Comparison of ENCODE assay signal across 34 cellular contexts in genomic region chr18:75081486-75081885, GRCh38.
"Had no signal": no experiment of that assay in that cellular context is flagged by ENCODE, and none has a peak within 500 bp of the region (broad histone marks: within the 10 kb centered on the region; RNA-seq: fewer than 3 reads in every experiment).

No MANE protein-coding gene starts in this region.

- H3K27me3 ChIP-seq: adrenal gland, body of pancreas, brain microvascular endothelial cell, breast epithelium had no signal

- DNase-seq: activated CD4-positive, alpha-beta T cell treated with anti-CD3 and anti-CD28 coated beads for 1 hour; activated CD4-positive, alpha-beta T cell treated with anti-CD3 and anti-CD28 coated beads for 36 hours; activated CD4-positive, alpha-beta T cell treated with anti-CD3 and anti-CD28 coated beads for 48 hours; activated CD4-positive, alpha-beta T cell treated with anti-CD3 and anti-CD28 coated beads, Interleukin-2, amount 10 ng/mL, durations not matched to agents 7 days and 5 days; activated CD4-positive, alpha-beta T cell treated with anti-CD3 and anti-CD28 coated beads, Interleukin-2, amount 50 U/mL, for 48 hours; activated CD4-positive, CD25-positive, alpha-beta regulatory T cell; activated CD8-positive, alpha-beta T cell treated with anti-CD3 and anti-CD28 coated beads for 36 hours; activated gamma-delta T cell treated with Interleukin-2 at 50 U/mL for 16 hours; activated naive CD4-positive, alpha-beta T cell; activated naive CD4-positive, alpha-beta T cell treated with anti-CD3 and anti-CD28 coated beads for 36 hours; activated naive CD4-positive, alpha-beta T cell treated with anti-CD3 and anti-CD28 coated beads, Interleukin-2, amount 50 U/mL, for 16 hours; activated naive CD8-positive, alpha-beta T cell treated with anti-CD3 and anti-CD28 coated beads for 36 hours; activated T-cell treated with anti-CD3 and anti-CD28 coated beads for 4 hours; activated T-cell treated with anti-CD3 and anti-CD28 coated beads, Interleukin-2, amount 50 U/mL, for 1 hour; activated T-cell treated with anti-CD3 and anti-CD28 coated beads, Interleukin-2, amount 50 U/mL, for 4 hours; activated T-cell treated with anti-CD3 and anti-CD28 coated beads, Interleukin-2, amount 50 U/mL, for 72 hours; amniotic stem cell; aorta; body of pancreas; brain microvascular endothelial cell; central memory CD4-positive, alpha-beta T cell; SW 1271; T-helper 1 cell; T-helper 2 cell; T-helper 9 cell had no signal

- H3K27ac Mint-ChIP-seq: activated CD4-positive, alpha-beta T cell treated with anti-CD3 and anti-CD28 coated beads for 36 hours; activated CD4-positive, alpha-beta T cell treated with anti-CD3 and anti-CD28 coated beads, Interleukin-2, amount 10 ng/mL, durations not matched to agents 7 days and 5 days; activated CD8-positive, alpha-beta T cell treated with anti-CD3 and anti-CD28 coated beads for 36 hours; activated naive CD4-positive, alpha-beta T cell treated with anti-CD3 and anti-CD28 coated beads for 36 hours; activated naive CD4-positive, alpha-beta T cell treated with anti-CD3 and anti-CD28 coated beads, Interleukin-2, amount 50 U/mL, for 72 hours; activated naive CD8-positive, alpha-beta T cell treated with anti-CD3 and anti-CD28 coated beads for 36 hours; activated T-cell treated with anti-CD3 and anti-CD28 coated beads, Interleukin-2, amount 50 U/mL, for 72 hours; activated T-helper 1 cell treated with anti-CD3 and anti-CD28 coated beads, Interleukin-12 subunit alpha, Interleukin-12 subunit beta, Interleukin-2, Interleukin-4 antibody, amounts not matched to agents 30 ng/mL and 10 ng/mL and 1 ng/mL, durations not matched to agents 14 hours and 24 hours and 36 hours; activated T-helper 17 cell treated with anti-CD3 and anti-CD28 coated beads, Interleukin-2, amount 50 U/mL, for 72 hours; T-helper 1 cell treated with Interleukin-12 subunit alpha and Interleukin-12 subunit beta and Interleukin-4 antibody, amounts not matched to agents 30 μg/mL and 1 μg/mL, for 36 hours; T-helper 2 cell treated with Interferon-gamma antibody and Interleukin-4, amounts not matched to agents 5 μg/mL and 100 μg/mL, for 36 hours; WTC11 had no signal

- H3K4me3 Mint-ChIP-seq: activated CD4-positive, alpha-beta T cell treated with anti-CD3 and anti-CD28 coated beads for 36 hours; activated CD4-positive, alpha-beta T cell treated with anti-CD3 and anti-CD28 coated beads, Interleukin-2, amount 10 ng/mL, durations not matched to agents 7 days and 5 days; activated CD8-positive, alpha-beta T cell treated with anti-CD3 and anti-CD28 coated beads for 36 hours; activated naive CD4-positive, alpha-beta T cell treated with anti-CD3 and anti-CD28 coated beads for 36 hours; activated naive CD8-positive, alpha-beta T cell treated with anti-CD3 and anti-CD28 coated beads for 36 hours; activated T-cell treated with anti-CD3 and anti-CD28 coated beads, Interleukin-2, amount 50 U/mL, for 4 hours; activated T-cell treated with anti-CD3 and anti-CD28 coated beads, Interleukin-2, amount 50 U/mL, for 72 hours; activated T-helper 1 cell treated with anti-CD3 and anti-CD28 coated beads, Interleukin-12 subunit alpha, Interleukin-12 subunit beta, Interleukin-2, Interleukin-4 antibody, amounts not matched to agents 30 ng/mL and 10 ng/mL and 1 ng/mL, durations not matched to agents 14 hours and 24 hours and 36 hours; activated T-helper 17 cell treated with anti-CD3 and anti-CD28 coated beads, Interleukin-2, amount 50 U/mL, for 72 hours; T-helper 1 cell treated with Interleukin-12 subunit alpha and Interleukin-12 subunit beta and Interleukin-4 antibody, amounts not matched to agents 30 μg/mL and 1 μg/mL, for 36 hours; T-helper 2 cell treated with Interferon-gamma antibody and Interleukin-4, amounts not matched to agents 5 μg/mL and 100 μg/mL, for 36 hours; WTC11 had no signal

- H3K4me3 ChIP-seq: adrenal gland, body of pancreas, breast epithelium had no signal

- H3K9me3 ChIP-seq: body of pancreas had no signal

- H3K36me3 ChIP-seq: adrenal gland, brain microvascular endothelial cell, breast epithelium had no signal

- H3K27me3 Mint-ChIP-seq: activated CD4-positive, alpha-beta T cell treated with anti-CD3 and anti-CD28 coated beads for 36 hours; activated CD4-positive, alpha-beta T cell treated with anti-CD3 and anti-CD28 coated beads, Interleukin-2, amount 10 ng/mL, durations not matched to agents 7 days and 5 days; activated CD8-positive, alpha-beta T cell treated with anti-CD3 and anti-CD28 coated beads for 36 hours; activated naive CD8-positive, alpha-beta T cell treated with anti-CD3 and anti-CD28 coated beads for 36 hours; activated T-helper 17 cell treated with anti-CD3 and anti-CD28 coated beads, Interleukin-2, amount 50 U/mL, for 72 hours had no signal

- H3K27ac ChIP-seq: adrenal gland, body of pancreas, brain microvascular endothelial cell, breast epithelium, VCaP had no signal

- H3K4me1 Mint-ChIP-seq: activated CD4-positive, alpha-beta T cell treated with anti-CD3 and anti-CD28 coated beads for 36 hours; activated CD4-positive, alpha-beta T cell treated with anti-CD3 and anti-CD28 coated beads, Interleukin-2, amount 10 ng/mL, durations not matched to agents 7 days and 5 days; activated naive CD8-positive, alpha-beta T cell treated with anti-CD3 and anti-CD28 coated beads for 36 hours; activated T-helper 17 cell treated with anti-CD3 and anti-CD28 coated beads, Interleukin-2, amount 50 U/mL, for 72 hours; WTC11 had no signal
